ENCODE assay signal across 8 cellular contexts in genomic region chr2:64637000-64637628, GRCh38. TPM values are rescaled to one million over a fixed set of nuclear protein-coding genes. Genes with fewer than 3 reads are reported as not detected.
DNase-seq lines count a peak whose midpoint lies in the region; ATAC-seq and TF ChIP-seq lines count a peak whose summit lies in the region.

No MANE protein-coding gene starts in this region.

- H3K9me3 Mint-ChIP-seq in natural killer cell: no peaks in the 10 kb centered on the region

- peaks cover 58 to 62% of the 10 kb centered on the region in 2 donors for H3K4me1 Mint-ChIP-seq in natural killer cell

- peaks cover 0 to 23% (median 13%) of the 10 kb centered on the region in 4 donors for H3K4me1 ChIP-seq in tibial artery

- H3K27ac ChIP-seq in tibial artery: no peak overlapping the region

- H3K27ac Mint-ChIP-seq in natural killer cell: peak overlapping the region; percentile 80 to 90

- peak overlapping the region; percentile 62 for H3K4me3 Mint-ChIP-seq in natural killer cell

- TF ChIP-seq CTCF in natural killer cell (IDR thresholded peaks at IDR 0.05) (no peak), tibial artery (IDR thresholded peaks at IDR 0.05) (no peak)

- no peaks in the 10 kb centered on the region for H3K27me3 Mint-ChIP-seq in natural killer cell (ENCODE audit: low read depth in 2 of 2)

- H3K36me3 Mint-ChIP-seq in natural killer cell: peaks cover 12% of the 10 kb centered on the region

- H3K27me3 ChIP-seq in tibial artery: no peaks in the 10 kb centered on the region

- no peak overlapping the region for H3K4me3 ChIP-seq in tibial artery

- no peaks in the 10 kb centered on the region for H3K9me3 ChIP-seq in tibial artery

- ATAC-seq in GM18861 (IDR thresholded peaks at IDR 0.05; ENCODE audit: unreplicated experiment) (peak; percentile 41), HG02571 (IDR thresholded peaks at IDR 0.05; ENCODE audit: unreplicated experiment) (peak; percentile 51), natural killer cell (peak; percentile 31 to 44 (median 36))

- DNase-seq in NOMO-1 (lab: John Stamatoyannopoulos, UW; ENCODE audit: unreplicated experiment in 2 of 2): peak; percentile 38 to 68
- DNase-seq in natural killer cell: no peak
- no peak for DNase-seq in Ammon's horn (ENCODE audit: low spot score)
- DNase-seq in stimulated activated CD4-positive, alpha-beta T cell treated with anti-CD3 and anti-CD28 coated beads, Interleukin-12 subunit alpha, Interleukin-12 subunit beta, amount 100 ng/mL, for 4 hours: no peak
- no peak for DNase-seq in tibial artery
- DNase-seq in posterior cingulate gyrus: no peak

- intact Hi-C loops in natural killer cell (cut with micrococcal nuclease) (no loop called here), tibial artery (cut with DNase I; ENCODE audit: low total_unique reads) (no loop called here), posterior cingulate gyrus (cut with DNase I) (no loop called here)

- peaks cover 25 to 45% (median 31%) of the 10 kb centered on the region in 3 donors for H3K36me3 ChIP-seq in tibial artery

RNA-seq across cellular contexts. Expression of gene SERTAD2, which starts 16.6 kb away (rescaled TPM):
- total RNA-seq in natural killer cell: 10 to 100 TPM; 45.6 to 71.2 (median 55.8) TPM

Comparison
In these comparisons a context has a peak if more than half of its experiments do, and no peak if none do; other contexts are left out.
1. DNase-seq: peak in NOMO-1 (2 of 2); none in natural killer cell (single experiment), Ammon's horn (single experiment), stimulated activated CD4-positive, alpha-beta T cell treated with anti-CD3 and anti-CD28 coated beads, Interleukin-12 subunit alpha, Interleukin-12 subunit beta, amount 100 ng/mL, for 4 hours (single experiment), tibial artery (0 of 2) and posterior cingulate gyrus (0 of 10).
2. Peak in every context shown above with its lines, with median percentiles within 50 percentile points of each other: ATAC-seq.